In genomic region chr1:85330711-85331290, GRCh38 we compare ENCODE assay signal across 9 cellular contexts. TPM values are rescaled to one million over a fixed set of nuclear protein-coding genes. Genes with fewer than 3 reads are reported as not detected.
DNase-seq lines count a peak whose midpoint lies in the region; ATAC-seq and TF ChIP-seq lines count a peak whose summit lies in the region.
"Had no signal": no experiment of that assay in that cellular context is flagged by ENCODE, and none has a peak within 500 bp of the region (broad histone marks: within the 10 kb centered on the region; RNA-seq: fewer than 3 reads in every experiment).

No MANE protein-coding gene starts in this region.

- H3K4me1 ChIP-seq in skeletal muscle satellite cell (ENCODE audit: control insufficient read depth, insufficient read depth, low read length) (peaks cover 81% of the 10 kb centered on the region), MM.1S (ENCODE audit: low read length) (peaks cover 10% of the 10 kb centered on the region; the same call in 1 of the 2 replicates)

- no peaks in the 10 kb centered on the region for H3K27me3 ChIP-seq in skeletal muscle satellite cell (ENCODE audit: control insufficient read depth, insufficient read depth, low read length)
- no peaks in the 10 kb centered on the region for H3K27me3 ChIP-seq in MM.1S (replicated peaks; ENCODE audit: insufficient read depth, low read length)

- H3K4me1 Mint-ChIP-seq in activated T-cell treated with anti-CD3 and anti-CD28 coated beads, Interleukin-2, amount 50 U/mL, for 24 hours (ENCODE audit: low read depth): peaks cover 8% of the 10 kb centered on the region

- H3K27ac ChIP-seq in MM.1S (ENCODE audit: low read length): no peak overlapping the region

- H3K9ac ChIP-seq in skeletal muscle satellite cell (ENCODE audit: low read depth, low read length) (peak overlapping the region; percentile 90), MM.1S (ENCODE audit: low read length) (no peak overlapping the region)

- no peak for TF ChIP-seq CTCF in MM.1S (IDR thresholded peaks at IDR 0.05; ENCODE audit: low read length)

- no peaks in the 10 kb centered on the region for H4K20me1 ChIP-seq in MM.1S (ENCODE audit: insufficient read depth, low read length)

- peaks cover 15% of the 10 kb centered on the region for H3K9me3 Mint-ChIP-seq in activated T-cell treated with anti-CD3 and anti-CD28 coated beads, Interleukin-2, amount 50 U/mL, for 24 hours

- H3K36me3 Mint-ChIP-seq in activated T-cell treated with anti-CD3 and anti-CD28 coated beads, Interleukin-2, amount 50 U/mL, for 24 hours (ENCODE audit: low read depth): no peaks in the 10 kb centered on the region
- H3K36me3 Mint-ChIP-seq: activated naive CD4-positive, alpha-beta T cell treated with anti-CD3 and anti-CD28 coated beads, Interleukin-2, amount 10 ng/mL, durations not matched to agents 7 days and 5 days had no signal

- H3K27me3 Mint-ChIP-seq in activated T-cell treated with anti-CD3 and anti-CD28 coated beads, Interleukin-2, amount 50 U/mL, for 24 hours: peaks cover 31% of the 10 kb centered on the region

- H2AFZ ChIP-seq in MM.1S (ENCODE audit: low read length): no peak overlapping the region

- peak overlapping the region; percentile 61 for H3K4me2 ChIP-seq in skeletal muscle satellite cell (ENCODE audit: low read length)
- H3K4me2 ChIP-seq in MM.1S (ENCODE audit: low read depth, low read length): no peak overlapping the region

- H3K9me3 ChIP-seq in skeletal muscle satellite cell (replicated peaks; ENCODE audit: low read length): no peaks in the 10 kb centered on the region
- no peaks in the 10 kb centered on the region for H3K9me3 ChIP-seq in MM.1S (replicated peaks; ENCODE audit: insufficient read depth, low read length)

- H3K9me2 ChIP-seq in MM.1S (replicated peaks; ENCODE audit: insufficient read depth, low read length): no peaks in the 10 kb centered on the region

- H3K4me3 Mint-ChIP-seq in activated T-cell treated with anti-CD3 and anti-CD28 coated beads, Interleukin-2, amount 50 U/mL, for 24 hours: no peak overlapping the region
- H3K4me3 Mint-ChIP-seq: activated naive CD4-positive, alpha-beta T cell treated with anti-CD3 and anti-CD28 coated beads, Interleukin-2, amount 10 ng/mL, durations not matched to agents 7 days and 5 days had no signal

- H3K79me2 ChIP-seq in MM.1S (ENCODE audit: low read length): no peaks in the 10 kb centered on the region

- H3K36me3 ChIP-seq in skeletal muscle satellite cell (ENCODE audit: insufficient read depth, low read length): peaks cover 9% of the 10 kb centered on the region
- H3K36me3 ChIP-seq in MM.1S (replicated peaks; ENCODE audit: insufficient read depth, low read length): no peaks in the 10 kb centered on the region

- DNase-seq in Kasumi-1 (lab: John Stamatoyannopoulos, UW): peak; percentile 11 to 19
- DNase-seq in fibroblast of gingiva (ENCODE audit: low read depth): peak; percentile 79
- no peak for DNase-seq in HPDE6-E6E7 (ENCODE audit: extremely low spot score)
- DNase-seq in MM.1S: no peak
- no peak for DNase-seq in activated T-cell treated with anti-CD3 and anti-CD28 coated beads, Interleukin-2, amount 50 U/mL, for 24 hours
- no peak for DNase-seq in stimulated activated CD4-positive, alpha-beta T cell treated with anti-CD3 and anti-CD28 coated beads, Interleukin-12 subunit alpha, Interleukin-12 subunit beta, amount 100 ng/mL, for 4 hours
- DNase-seq: activated naive CD4-positive, alpha-beta T cell treated with anti-CD3 and anti-CD28 coated beads, Interleukin-2, amount 10 ng/mL, durations not matched to agents 7 days and 5 days had no signal

- no peak overlapping the region for H3K27ac Mint-ChIP-seq in activated T-cell treated with anti-CD3 and anti-CD28 coated beads, Interleukin-2, amount 50 U/mL, for 24 hours
- H3K27ac Mint-ChIP-seq: activated naive CD4-positive, alpha-beta T cell treated with anti-CD3 and anti-CD28 coated beads, Interleukin-2, amount 10 ng/mL, durations not matched to agents 7 days and 5 days had no signal

- ATAC-seq in GM19043 (IDR thresholded peaks at IDR 0.05; ENCODE audit: low read depth, unreplicated experiment): peak; percentile 65

- no peaks in the 10 kb centered on the region for H3F3A ChIP-seq in MM.1S (ENCODE audit: insufficient read depth, low read length)

- H3K4me3 ChIP-seq in skeletal muscle satellite cell (ENCODE audit: low read length) (peak overlapping the region; percentile 24), MM.1S (ENCODE audit: low read length) (no peak overlapping the region)

RNA-seq across cellular contexts. Expression of gene BCL10, which starts 54.4 kb away (rescaled TPM):
- total RNA-seq in skeletal muscle satellite cell (2012; rRNA removed): 31.7 and 38.4 TPM in 2 replicates

Comparison
In these comparisons a context has a peak if more than half of its experiments do, and no peak if none do; other contexts are left out.
1. DNase-seq: peak in Kasumi-1 (2 of 2) and fibroblast of gingiva (single experiment); none in HPDE6-E6E7 (single experiment), MM.1S (single experiment), activated T-cell treated with anti-CD3 and anti-CD28 coated beads, Interleukin-2, amount 50 U/mL, for 24 hours (single experiment) and stimulated activated CD4-positive, alpha-beta T cell treated with anti-CD3 and anti-CD28 coated beads, Interleukin-12 subunit alpha, Interleukin-12 subunit beta, amount 100 ng/mL, for 4 hours (single experiment).